Comparison of ENCODE assay signal across 20 cellular contexts in the genomic region with DNA sequence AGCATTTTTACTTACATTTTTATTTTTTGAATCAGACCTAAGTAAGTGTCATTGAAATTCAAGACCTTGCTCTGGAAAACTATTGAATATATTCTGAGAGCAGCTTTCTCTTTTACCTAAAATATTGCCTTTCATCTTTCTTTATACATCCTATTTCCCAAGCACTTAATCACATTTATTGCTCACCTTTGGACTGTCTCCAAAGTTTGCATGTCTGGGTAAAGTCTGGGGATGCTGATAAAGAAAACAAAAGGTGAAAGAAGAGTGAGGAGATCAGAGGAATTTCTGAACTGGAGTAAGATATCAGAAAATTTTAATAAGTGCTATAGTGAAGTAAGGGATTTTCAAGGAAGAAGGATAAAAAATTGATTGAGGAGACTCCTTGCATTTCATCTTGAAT.
"Had no signal": no experiment of that assay in that cellular context is flagged by ENCODE, and none has a peak within 500 bp of the region (broad histone marks: within the 10 kb centered on the region; RNA-seq: fewer than 3 reads in every experiment).

No MANE protein-coding gene starts in this region.

- H3K27ac Mint-ChIP-seq: natural killer cell; progenitor cell of endocrine pancreas; stimulated activated memory B cell treated with anti-CD40 and anti-IgM and Interleukin-4, amounts not matched to agents 10 μg/mL and 1 μg/mL and 100 μg/mL, for 72 hours; stimulated activated naive CD8-positive, alpha-beta T cell treated with anti-CD3 and anti-CD28 coated beads, Interleukin-15, Interleukin-2, amounts not matched to agents 100 ng/mL and 50 ng/mL, for 24 hours had no signal

- DNase-seq: colonic mucosa; dermis blood vessel endothelial cell; erythroblast; foreskin melanocyte; head of caudate nucleus; kidney; left cardiac atrium; left ventricle myocardium superior; natural killer cell; occipital lobe; pancreas; right cardiac atrium; stimulated activated CD4-positive, alpha-beta T cell treated with anti-CD3 and anti-CD28 coated beads, Interleukin-4, amount 100 ng/mL, for 24 hours; tibial artery; upper lobe of left lung; uterus had no signal

- ATAC-seq: left cardiac atrium; left ventricle myocardium superior; natural killer cell; pancreas; right cardiac atrium; stimulated activated memory B cell treated with anti-CD40 and anti-IgM and Interleukin-4, amounts not matched to agents 10 μg/mL and 1 μg/mL and 100 μg/mL, for 72 hours had no signal

- H3K4me1 ChIP-seq: colonic mucosa, pancreas, tibial artery, upper lobe of left lung, uterus had no signal

- H3K36me3 ChIP-seq: colonic mucosa, pancreas, tibial artery, upper lobe of left lung, uterus had no signal

- H3K27me3 ChIP-seq: colonic mucosa, hepatocyte, pancreas, tibial artery, upper lobe of left lung, uterus had no signal

- H3K4me3 Mint-ChIP-seq: natural killer cell; stimulated activated memory B cell treated with anti-CD40 and anti-IgM and Interleukin-4, amounts not matched to agents 10 μg/mL and 1 μg/mL and 100 μg/mL, for 72 hours; stimulated activated naive CD8-positive, alpha-beta T cell treated with anti-CD3 and anti-CD28 coated beads, Interleukin-15, Interleukin-2, amounts not matched to agents 100 ng/mL and 50 ng/mL, for 24 hours had no signal

- H3K4me3 ChIP-seq: colonic mucosa, hepatocyte, pancreas, tibial artery, upper lobe of left lung, uterus had no signal

- H3K27ac ChIP-seq: colonic mucosa, hepatocyte, pancreas, tibial artery, upper lobe of left lung, uterus had no signal

- H3K36me3 Mint-ChIP-seq: stimulated activated memory B cell treated with anti-CD40 and anti-IgM and Interleukin-4, amounts not matched to agents 10 μg/mL and 1 μg/mL and 100 μg/mL, for 72 hours had no signal

- H3K9me3 ChIP-seq: colonic mucosa, pancreas, tibial artery, upper lobe of left lung, uterus had no signal

- FAIRE-seq: kidney, pancreas had no signal

- H3K27me3 Mint-ChIP-seq: progenitor cell of endocrine pancreas; stimulated activated memory B cell treated with anti-CD40 and anti-IgM and Interleukin-4, amounts not matched to agents 10 μg/mL and 1 μg/mL and 100 μg/mL, for 72 hours; stimulated activated naive CD8-positive, alpha-beta T cell treated with anti-CD3 and anti-CD28 coated beads, Interleukin-15, Interleukin-2, amounts not matched to agents 100 ng/mL and 50 ng/mL, for 24 hours had no signal

- H3K4me1 Mint-ChIP-seq: natural killer cell; stimulated activated memory B cell treated with anti-CD40 and anti-IgM and Interleukin-4, amounts not matched to agents 10 μg/mL and 1 μg/mL and 100 μg/mL, for 72 hours had no signal
